In genomic region chr12:124363376-124363965, GRCh38 we compare ENCODE assay signal across 23 cellular contexts.
DNase-seq lines count a peak whose midpoint lies in the region; ATAC-seq and TF ChIP-seq lines count a peak whose summit lies in the region.
"Had no signal": no experiment of that assay in that cellular context is flagged by ENCODE, and none has a peak within 500 bp of the region (broad histone marks: within the 10 kb centered on the region; RNA-seq: fewer than 3 reads in every experiment).

No MANE protein-coding gene starts in this region.

- TF ChIP-seq CTCF in HEK293 (tag by site-specific recombination; IDR thresholded peaks at IDR 0.05) (no peak), Panc1 (IDR thresholded peaks at IDR 0.05) (no peak), gastroesophageal sphincter (IDR thresholded peaks at IDR 0.05) (no peak), HFFc6 (IDR thresholded peaks at IDR 0.05) (no peak), upper lobe of right lung (IDR thresholded peaks at IDR 0.05) (no peak)

- ATAC-seq in Panc1 (no peak), gastroesophageal sphincter (no peak), upper lobe of right lung (no peak), HG02678 (IDR thresholded peaks at IDR 0.05; ENCODE audit: unreplicated experiment) (no peak)
- ATAC-seq: body of pancreas, left colon had no signal

- H3K4me3 ChIP-seq in HEK293 (ENCODE audit: low read depth, low read length): no peak overlapping the region
- H3K4me3 ChIP-seq in Panc1 (ENCODE audit: low read depth in 2 of 2, low read length in 2 of 2): no peak overlapping the region
- no peak overlapping the region for H3K4me3 ChIP-seq in gastroesophageal sphincter
- H3K4me3 ChIP-seq in stomach smooth muscle (ENCODE audit: low read length in 2 of 2): no peak overlapping the region
- no peak overlapping the region for H3K4me3 ChIP-seq in upper lobe of right lung
- H3K4me3 ChIP-seq: body of pancreas had no signal

- in situ Hi-C loops in Panc1 (cut with HindIII; ENCODE audit: low pct_unique_long_range_greater_than_20kb, low sequenced_read_pairs): no loop called here

- H3K27me3 Mint-ChIP-seq in HFFc6 (ENCODE audit: insufficient read depth): peaks cover 10% of the 10 kb centered on the region

- CTCF ChIA-PET in HEK293 (lab: Yijun Ruan, JAX): no interaction called here
- CTCF ChIA-PET in Panc1 (lab: Charles Lee): no interaction called here

- intact Hi-C loops in Panc1 (cut with micrococcal nuclease; ENCODE audit: unreplicated experiment): no loop called here
- intact Hi-C loops in upper lobe of right lung (cut with DNase I): no loop called here

- peaks cover 3% of the 10 kb centered on the region for H3K4me1 Mint-ChIP-seq in HFFc6 (ENCODE audit: low read depth)

- no peak for DNase-seq in Panc1 (ENCODE audit: low read depth, low spot score)
- DNase-seq in inferior parietal cortex (ENCODE audit: extremely low spot score): no peak
- no peak for DNase-seq in HFFc6
- no peak for DNase-seq in upper lobe of right lung
- DNase-seq: activated CD4-positive, alpha-beta T cell treated with anti-CD3 and anti-CD28 coated beads for 48 hours; activated naive CD4-positive, alpha-beta T cell; activated T-cell treated with anti-CD3 and anti-CD28 coated beads, Interleukin-2, amount 50 U/mL, for 48 hours; body of pancreas; Calu3; effector memory CD4-positive, alpha-beta T cell; erythroblast; foreskin fibroblast; left colon; mesendoderm; NCI-H1694 treated with DMSO at 0.1 percent for 48 hours; NCI-H524 treated with DMSO at 0.1 percent for 48 hours; SHP77 treated with DMSO at 0.1 percent for 48 hours; stimulated activated CD4-positive, alpha-beta T cell treated with anti-CD3 and anti-CD28 coated beads, Interleukin-2, amount 100 ng/mL, for 24 hours; WERI-Rb-1 had no signal

- H3K9me3 ChIP-seq in HEK293 (ENCODE audit: control insufficient read depth, insufficient read depth, low read depth, low read length) (no peaks in the 10 kb centered on the region), Panc1 (ENCODE audit: control insufficient read depth, insufficient read depth, low read depth, low read length) (no peaks in the 10 kb centered on the region), gastroesophageal sphincter (no peaks in the 10 kb centered on the region), stomach smooth muscle (ENCODE audit: control insufficient read depth in 2 of 2, low read length in 2 of 2) (no peaks in the 10 kb centered on the region), upper lobe of right lung (no peaks in the 10 kb centered on the region)
- H3K9me3 ChIP-seq: body of pancreas had no signal

- H3K36me3 ChIP-seq in HEK293 (ENCODE audit: control insufficient read depth in 2 of 2, insufficient read depth in 1 of 2, low read length in 2 of 2): peaks cover 0 to 31% of the 10 kb centered on the region in 2 experiments; a peak in 1 of 3 replicates
- H3K36me3 ChIP-seq in Panc1 (ENCODE audit: control insufficient read depth, insufficient read depth, low read length): peaks cover 4% of the 10 kb centered on the region; the same call in 1 of the 2 replicates
- peaks cover 0 to 77% of the 10 kb centered on the region in 2 donors for H3K36me3 ChIP-seq in gastroesophageal sphincter
- peaks cover 10 to 12% of the 10 kb centered on the region in 2 donors for H3K36me3 ChIP-seq in stomach smooth muscle (ENCODE audit: control insufficient read depth in 2 of 2, insufficient read depth in 2 of 2, low read length in 2 of 2)
- H3K36me3 ChIP-seq in upper lobe of right lung: peaks cover 54% of the 10 kb centered on the region

- H3K27ac ChIP-seq in HEK293 (ENCODE audit: extremely low read depth, low read depth, low read length) (no peak overlapping the region), Panc1 (ENCODE audit: low read length) (peak overlapping the region; percentile 62), gastroesophageal sphincter (peak overlapping the region in 3 of 4 donors; percentile 35 to 75 (median 41)), stomach smooth muscle (ENCODE audit: low read length) (peak overlapping the region; percentile 46), upper lobe of right lung (no peak overlapping the region)
- H3K27ac ChIP-seq: WERI-Rb-1 had no signal

- H3K4me3 Mint-ChIP-seq in HFFc6: no peak overlapping the region

- TF ChIP-seq EP300 in gastroesophageal sphincter (IDR thresholded peaks at IDR 0.05): no peak

- no peak overlapping the region for H3K9ac ChIP-seq in stomach smooth muscle (ENCODE audit: low read length in 2 of 2)

- H3K27ac Mint-ChIP-seq in HFFc6: no peak overlapping the region

- no peak for TF ChIP-seq POLR2A in gastroesophageal sphincter (IDR thresholded peaks at IDR 0.05)

- BruUV-seq in Panc1 (replicated peaks; lab: Mats Ljungman, UMichigan): no TSS peak

- H3K9me3 Mint-ChIP-seq in HFFc6: no peaks in the 10 kb centered on the region

- POLR2A ChIA-PET in HEK293 (lab: Yijun Ruan, JAX): no interaction called here
- POLR2A ChIA-PET in Panc1 (lab: Charles Lee): no interaction called here

- no peaks in the 10 kb centered on the region for H3K27me3 ChIP-seq in Panc1 (ENCODE audit: control insufficient read depth, insufficient read depth, low read length)
- H3K27me3 ChIP-seq in gastroesophageal sphincter: no peaks in the 10 kb centered on the region
- no peaks in the 10 kb centered on the region for H3K27me3 ChIP-seq in stomach smooth muscle (ENCODE audit: control insufficient read depth in 1 of 2, insufficient read depth in 2 of 2, low read length in 2 of 2)
- no peaks in the 10 kb centered on the region for H3K27me3 ChIP-seq in upper lobe of right lung
- H3K27me3 ChIP-seq: body of pancreas had no signal

- no CpG with 5 or more reads among the region's 23 CpGs for WGBS in gastroesophageal sphincter (ENCODE audit: low coverage in 1 of 2), 2 donors

- H3K36me3 Mint-ChIP-seq in HFFc6 (ENCODE audit: low read depth): peaks cover 16% of the 10 kb centered on the region

- H3K4me1 ChIP-seq in HEK293 (ENCODE audit: control insufficient read depth, insufficient read depth, low read length) (no peaks in the 10 kb centered on the region), Panc1 (ENCODE audit: control insufficient read depth, insufficient read depth, low read length) (peaks cover 89% of the 10 kb centered on the region), gastroesophageal sphincter (peaks cover 0 to 93% (median 47%) of the 10 kb centered on the region in 3 donors), stomach smooth muscle (ENCODE audit: control insufficient read depth, insufficient read depth, low read length) (peaks cover 46% of the 10 kb centered on the region), upper lobe of right lung (peaks cover 23% of the 10 kb centered on the region)

TF ChIP-seq in HEK293, 187 proteins besides CTCF, POLR2A, EP300 and RAD21:
- TF ChIP-seq GLIS2 (tag by site-specific recombination; IDR thresholded peaks at IDR 0.05) (peak; percentile 15; the same call in 1 of the 2 replicates), ZBTB11 (tag by site-specific recombination; conservative IDR thresholded peaks at IDR 0.05; ENCODE audit: low read depth) (no peak)
TF ChIP-seq in HEK293: peak in this region for 1.

Comparison
In these comparisons a context has a peak if more than half of its experiments do, and no peak if none do; other contexts are left out.
1. H3K27ac ChIP-seq: peak in Panc1 (single experiment), gastroesophageal sphincter (3 of 4) and stomach smooth muscle (single experiment); none in HEK293 (single experiment) and upper lobe of right lung (single experiment).